In genomic region chr16:77993586-77993985, GRCh38 we compare ENCODE assay signal across 19 cellular contexts. TPM values are rescaled to one million over a fixed set of nuclear protein-coding genes. Genes with fewer than 3 reads are reported as not detected.
A peak's percentile ranks its signal among the peaks of the same experiment; 100 is the strongest.
DNase-seq lines count a peak whose midpoint lies in the region; ATAC-seq and TF ChIP-seq lines count a peak whose summit lies in the region.
"Had no signal": no experiment of that assay in that cellular context is flagged by ENCODE, and none has a peak within 500 bp of the region (broad histone marks: within the 10 kb centered on the region; RNA-seq: fewer than 3 reads in every experiment).

No MANE protein-coding gene starts in this region.

- no peak overlapping the region for H3K4me2 ChIP-seq in mesendoderm (ENCODE audit: low read length)

- H3K4ac ChIP-seq in mesendoderm (ENCODE audit: low read depth, low read length): peak overlapping the region; percentile 94

- no peak overlapping the region for H3K9ac ChIP-seq in endodermal cell (ENCODE audit: extremely low read depth, low read length, poor library complexity, severe bottlenecking)
- H3K9ac ChIP-seq in mesendoderm (ENCODE audit: low read length): peak overlapping the region; percentile 2

- H3K4me1 ChIP-seq in breast epithelium (no peaks in the 10 kb centered on the region), endodermal cell (ENCODE audit: control insufficient read depth, insufficient read depth, low read length) (peaks cover 8% of the 10 kb centered on the region), mesendoderm (ENCODE audit: control insufficient read depth, low read depth, low read length) (peaks cover 1% of the 10 kb centered on the region), vagina (peaks cover 25% of the 10 kb centered on the region)
- H3K4me1 ChIP-seq: foreskin keratinocyte had no signal

- peak overlapping the region; percentile 99 for H3K18ac ChIP-seq in mesendoderm (ENCODE audit: low read length)

- H2BK120ac ChIP-seq in mesendoderm (ENCODE audit: low read depth, low read length): peak overlapping the region; percentile 100

- no peaks in the 10 kb centered on the region for H3K36me3 Mint-ChIP-seq in MCF 10A (ENCODE audit: insufficient read depth, unreplicated experiment)
- peaks cover 6% of the 10 kb centered on the region for H3K36me3 Mint-ChIP-seq in endodermal cell (ENCODE audit: low read depth)
- H3K36me3 Mint-ChIP-seq: activated naive CD4-positive, alpha-beta T cell treated with anti-CD3 and anti-CD28 coated beads, Interleukin-2, amount 10 ng/mL, durations not matched to agents 7 days and 5 days had no signal

- H4K5ac ChIP-seq in mesendoderm (ENCODE audit: low read length): peak overlapping the region; percentile 10

- H3K27me3 Mint-ChIP-seq in MCF 10A (ENCODE audit: insufficient read depth, unreplicated experiment) (no peaks in the 10 kb centered on the region), endodermal cell (ENCODE audit: insufficient read depth) (no peaks in the 10 kb centered on the region)

- H2BK5ac ChIP-seq in mesendoderm (ENCODE audit: low read length): peak overlapping the region; percentile 70

- intact Hi-C loops in breast epithelium (cut with DNase I; ENCODE audit: low total_unique reads): no loop called here
- intact Hi-C loops in MCF 10A (cut with micrococcal nuclease): no loop called here
- intact Hi-C loops in vagina (cut with DNase I): no loop called here

- TF ChIP-seq CTCF in breast epithelium (IDR thresholded peaks at IDR 0.05): no peak
- TF ChIP-seq CTCF in MCF 10A (IDR thresholded peaks at IDR 0.05; ENCODE audit: unreplicated experiment): no peak
- no peak for TF ChIP-seq CTCF in endodermal cell (conservative IDR thresholded peaks at IDR 0.05)
- TF ChIP-seq CTCF in vagina (IDR thresholded peaks at IDR 0.05): no peak

- peak overlapping the region; percentile 78 for H3K56ac ChIP-seq in mesendoderm (ENCODE audit: low read length)

- H3K9me3 Mint-ChIP-seq in MCF 10A (ENCODE audit: unreplicated experiment) (peaks cover 26% of the 10 kb centered on the region), endodermal cell (peaks cover 23% of the 10 kb centered on the region)

- POLR2A ChIA-PET in MCF 10A (lab: Yijun Ruan, JAX): interaction anchor here (1.0 to 1.3 kb wide), 2 partner anchors 14 to 271 kb away, joined by 4 read pairs; partner anchors contain the start of gene NUDT7

- no peaks in the 10 kb centered on the region for H3K27me3 ChIP-seq in breast epithelium
- H3K27me3 ChIP-seq in endodermal cell (ENCODE audit: control insufficient read depth, insufficient read depth, low read length, poor library complexity, severe bottlenecking): no peaks in the 10 kb centered on the region
- H3K27me3 ChIP-seq in mesendoderm (ENCODE audit: insufficient read depth, low read length, poor library complexity): no peaks in the 10 kb centered on the region
- no peaks in the 10 kb centered on the region for H3K27me3 ChIP-seq in vagina
- H3K27me3 ChIP-seq: foreskin keratinocyte had no signal

- no peaks in the 10 kb centered on the region for H3K79me2 ChIP-seq in mesendoderm (ENCODE audit: control insufficient read depth, insufficient read depth, low read length)

- H3K36me3 ChIP-seq in breast epithelium (no peaks in the 10 kb centered on the region), endodermal cell (ENCODE audit: control insufficient read depth, insufficient read depth, low read length) (no peaks in the 10 kb centered on the region), mesendoderm (ENCODE audit: control insufficient read depth, insufficient read depth, low read length) (no peaks in the 10 kb centered on the region), vagina (no peaks in the 10 kb centered on the region)

- H3K4me3 ChIP-seq in breast epithelium: peak overlapping the region in 1 of 3 donors; percentile 13
- H3K4me3 ChIP-seq in endodermal cell (ENCODE audit: low read length): peak overlapping the region; percentile 16
- no peak overlapping the region for H3K4me3 ChIP-seq in mesendoderm (ENCODE audit: low read length)
- H3K4me3 ChIP-seq in vagina: no peak overlapping the region

- BruUV-seq in MCF 10A (replicated peaks; lab: Mats Ljungman, UMichigan): no TSS peak

- no peaks in the 10 kb centered on the region for H3K79me1 ChIP-seq in mesendoderm (ENCODE audit: low read length)

- no peak overlapping the region for H3K23ac ChIP-seq in mesendoderm (ENCODE audit: low read length)

- ATAC-seq in GM19395 (IDR thresholded peaks at IDR 0.05; ENCODE audit: unreplicated experiment): no peak
- ATAC-seq: foreskin keratinocyte had no signal

- H3K4me3 Mint-ChIP-seq in MCF 10A (ENCODE audit: unreplicated experiment) (no peak overlapping the region), endodermal cell (no peak overlapping the region)
- H3K4me3 Mint-ChIP-seq: activated naive CD4-positive, alpha-beta T cell treated with anti-CD3 and anti-CD28 coated beads, Interleukin-2, amount 10 ng/mL, durations not matched to agents 7 days and 5 days; neural crest cell had no signal

- H3K27ac ChIP-seq in breast epithelium (peak overlapping the region; percentile 40 to 79), endodermal cell (ENCODE audit: low read depth, low read length) (peak overlapping the region; percentile 50), mesendoderm (ENCODE audit: low read depth, low read length) (peak overlapping the region; percentile 99), vagina (peak overlapping the region; percentile 83)
- H3K27ac ChIP-seq: foreskin keratinocyte had no signal

- TF ChIP-seq POLR2A in breast epithelium (IDR thresholded peaks at IDR 0.05): no peak
- TF ChIP-seq POLR2A in vagina (IDR thresholded peaks at IDR 0.05): no peak

- H3K9me3 ChIP-seq in breast epithelium (peaks cover 9 to 14% of the 10 kb centered on the region in 2 donors), endodermal cell (ENCODE audit: control insufficient read depth, low read length) (peaks cover 56% of the 10 kb centered on the region), vagina (no peaks in the 10 kb centered on the region)

- 83 to 85% methylated on average over 1 to 3 of the region's 3 CpGs for WGBS in endodermal cell (ENCODE audit: insufficient coverage in 1 of 2, insufficient read length in 1 of 2), 2 experiments
- no CpG with 5 or more reads among the region's 3 CpGs for WGBS in mesendoderm (ENCODE audit: extremely low coverage, insufficient coverage, low lambda C conversion rate)

- peak overlapping the region; percentile 39 for H4K8ac ChIP-seq in mesendoderm (ENCODE audit: low read depth, low read length)

- H3K27ac Mint-ChIP-seq in MCF 10A (ENCODE audit: low read depth, unreplicated experiment): no peak overlapping the region
- H3K27ac Mint-ChIP-seq in endodermal cell: peak overlapping the region; percentile 65
- H3K27ac Mint-ChIP-seq: activated naive CD4-positive, alpha-beta T cell treated with anti-CD3 and anti-CD28 coated beads, Interleukin-2, amount 10 ng/mL, durations not matched to agents 7 days and 5 days had no signal

- CTCF ChIA-PET in MCF 10A (lab: Yijun Ruan, JAX): interaction anchor here (1.0 to 3.5 kb wide), 5 partner anchors 9 to 394 kb away, joined by 3 to 39 read pairs (median 4); no protein-coding TSS in a partner anchor

- H2BK15ac ChIP-seq in mesendoderm (replicated peaks; ENCODE audit: low read depth): peak overlapping the region; percentile 94

- no peak overlapping the region for H2AK5ac ChIP-seq in mesendoderm (ENCODE audit: low read length)

- peaks cover 10% of the 10 kb centered on the region for H3K4me1 Mint-ChIP-seq in MCF 10A (ENCODE audit: insufficient read depth, unreplicated experiment)
- H3K4me1 Mint-ChIP-seq in endodermal cell: peaks cover 40% of the 10 kb centered on the region

- DNase-seq in breast epithelium (ENCODE audit: low spot score in 2 of 2): no peak
- DNase-seq in MCF 10A (ENCODE audit: unreplicated experiment): no peak
- peak; percentile 79 for DNase-seq in endodermal cell
- DNase-seq in mesendoderm: peak; percentile 86
- no peak for DNase-seq in vagina (ENCODE audit: extremely low spot score in 2 of 2)
- no peak for DNase-seq in ureter (ENCODE audit: low spot score)
- no peak for DNase-seq in effector CD8-positive, alpha-beta T cell (lab: John Stamatoyannopoulos, UW)
- DNase-seq: activated naive CD4-positive, alpha-beta T cell treated with anti-CD3 and anti-CD28 coated beads, Interleukin-2, amount 10 ng/mL, durations not matched to agents 7 days and 5 days; NCI-H2029 treated with DMSO at 0.1 percent for 48 hours; NCI-H748 treated with DMSO at 0.1 percent for 48 hours; SHP77 treated with DMSO at 0.1 percent for 48 hours had no signal

RNA-seq across cellular contexts. Expression of gene CLEC3A, which starts 28.8 kb away (rescaled TPM):
- total RNA-seq in breast epithelium (under 1 TPM in 1 of 3 donors, not detected in 2; 0.66 TPM), MCF 10A (2022) (not detected in 2 replicates), endodermal cell (not detected), vagina (not detected), ureter (not detected)
- 1.3 TPM for polyA plus RNA-seq in endodermal cell (2013, experiment 1 of 2)
- 0.87 TPM for polyA plus RNA-seq in endodermal cell (2013, experiment 2 of 2)
- 0.08 TPM for polyA plus RNA-seq in mesendoderm (2013, experiment 1 of 2)
- 0.10 TPM for polyA plus RNA-seq in mesendoderm (2013, experiment 2 of 2)
- total RNA-seq: A172; activated CD8-positive, alpha-beta memory T cell treated with anti-CD3 and anti-CD28 coated beads for 36 hours; cerebellum; foreskin keratinocyte; kidney epithelial cell; neural crest cell; temporal lobe had no signal
- polyA plus RNA-seq: foreskin keratinocyte had no signal

Comparison
In these comparisons a context has a peak if more than half of its experiments do, and no peak if none do; other contexts are left out.
1. DNase-seq: peak in endodermal cell (single experiment) and mesendoderm (single experiment); none in breast epithelium (0 of 2), MCF 10A (single experiment), vagina (0 of 2), ureter (single experiment) and effector CD8-positive, alpha-beta T cell (single experiment).
2. Peak in every context shown above with its lines, with median percentiles within 50 percentile points of each other: H3K27ac ChIP-seq.